11 cellular contexts compared by ENCODE assay signal in the genomic region with DNA sequence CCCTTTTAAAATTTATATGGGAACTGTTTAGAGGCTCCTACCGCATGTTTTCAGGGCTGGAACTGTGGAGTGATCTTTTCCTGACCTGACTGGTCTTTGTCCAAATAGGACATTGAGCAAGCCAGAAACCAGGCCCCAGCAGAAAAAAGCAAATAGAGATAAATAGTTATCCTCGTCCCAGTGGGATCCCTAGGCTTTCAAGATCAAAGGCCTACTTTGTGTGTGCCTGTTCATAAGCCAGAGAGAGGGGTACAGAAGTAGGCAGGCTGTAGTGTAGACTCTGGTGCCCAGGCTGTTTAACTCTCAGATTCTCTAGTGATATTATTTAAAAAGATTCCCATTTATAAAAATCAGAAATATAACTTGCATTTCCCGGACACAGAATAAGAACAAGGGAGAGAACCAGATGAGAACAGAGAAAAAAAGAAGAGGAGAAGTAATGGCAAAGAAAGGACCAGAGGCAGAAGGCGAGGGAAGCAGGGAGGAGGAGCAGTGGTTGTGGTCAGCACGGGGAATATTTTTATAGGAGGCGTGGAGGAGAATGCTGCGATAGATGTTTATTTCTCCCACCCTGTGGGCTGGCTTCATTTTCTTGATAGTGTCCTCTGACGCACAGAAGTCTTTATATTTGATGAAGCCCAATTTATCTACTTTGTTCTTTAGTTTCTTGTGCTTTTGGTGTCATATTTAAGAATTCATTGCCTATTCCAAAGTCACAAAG.
DNase-seq lines count a peak whose midpoint lies in the region; ATAC-seq and TF ChIP-seq lines count a peak whose summit lies in the region.
"Had no signal": no experiment of that assay in that cellular context is flagged by ENCODE, and none has a peak within 500 bp of the region (broad histone marks: within the 10 kb centered on the region; RNA-seq: fewer than 3 reads in every experiment).

No MANE protein-coding gene starts in this region.

- peak; percentile 82 to 84 for DNase-seq in Caco-2
- peak; percentile 91 for DNase-seq in amniotic epithelial cell (ENCODE audit: low read depth)
- DNase-seq in right atrium auricular region (ENCODE audit: low spot score) = no peak
- DNase-seq in sigmoid colon = peak; percentile 70
- no peak for DNase-seq in NCI-H446 (lab: John Stamatoyannopoulos, UW)
- no peak for DNase-seq in immature natural killer cell
- DNase-seq: SW 1271 had no signal

- H3K4me3 Mint-ChIP-seq in Caco-2 (ENCODE audit: unreplicated experiment) (peak overlapping the region; percentile 22), immature natural killer cell (no peak overlapping the region)

- no peak for TF ChIP-seq POLR2A in sigmoid colon (IDR thresholded peaks at IDR 0.05)

- H3K4me3 ChIP-seq in Caco-2 (ENCODE audit: low read depth, low read length) (no peak overlapping the region), right atrium auricular region (no peak overlapping the region), sigmoid colon (no peak overlapping the region)
- H3K4me3 ChIP-seq: cardiac muscle cell had no signal

- intact Hi-C loops in Caco-2 (cut with micrococcal nuclease; ENCODE audit: unreplicated experiment) = loop anchor here (1.0 to 5.0 kb wide), 4 partner anchors 9 to 85 kb away; no protein-coding TSS in a partner anchor
- intact Hi-C loops in sigmoid colon (cut with DNase I) = no loop called here

- 34 to 61% methylated on average over 8 of the region's 8 CpGs for WGBS in sigmoid colon, 2 donors

- peaks cover 10% of the 10 kb centered on the region for H3K9me3 Mint-ChIP-seq in Caco-2 (ENCODE audit: unreplicated experiment)
- no peaks in the 10 kb centered on the region for H3K9me3 Mint-ChIP-seq in immature natural killer cell

- no peak for TF ChIP-seq EP300 in sigmoid colon (IDR thresholded peaks at IDR 0.05)

- TSS peak; percentile 93 for BruUV-seq in Caco-2 (replicated peaks; lab: Mats Ljungman, UMichigan)

- CTCF ChIA-PET in Caco-2 (lab: Charles Lee) = no interaction called here

- H3K27me3 Mint-ChIP-seq in Caco-2 (ENCODE audit: insufficient read depth, unreplicated experiment) (no peaks in the 10 kb centered on the region), immature natural killer cell (ENCODE audit: low read depth in 3 of 3) (peaks cover 0 to 6% (median 0%) of the 10 kb centered on the region in 3 donors)

- peak overlapping the region; percentile 76 for H3K27ac Mint-ChIP-seq in Caco-2 (ENCODE audit: unreplicated experiment)
- H3K27ac Mint-ChIP-seq in immature natural killer cell = peak overlapping the region in 3 of 6 donors; percentile 13 to 73 (median 41)

- H3K9me3 ChIP-seq in Caco-2 = no peaks in the 10 kb centered on the region
- no peaks in the 10 kb centered on the region for H3K9me3 ChIP-seq in right atrium auricular region
- H3K9me3 ChIP-seq in sigmoid colon = no peaks in the 10 kb centered on the region

- H3K4me1 ChIP-seq in Caco-2 (peaks cover 25% of the 10 kb centered on the region), right atrium auricular region (peaks cover 0 to 39% of the 10 kb centered on the region in 2 donors), sigmoid colon (peaks cover 0 to 42% (median 30%) of the 10 kb centered on the region in 4 donors)

- H3K36me3 ChIP-seq in Caco-2 (ENCODE audit: control insufficient read depth, insufficient read depth, low read length) = no peaks in the 10 kb centered on the region
- no peaks in the 10 kb centered on the region for H3K36me3 ChIP-seq in right atrium auricular region
- no peaks in the 10 kb centered on the region for H3K36me3 ChIP-seq in sigmoid colon
- H3K36me3 ChIP-seq: cardiac muscle cell had no signal

- peaks cover 47% of the 10 kb centered on the region for H3K4me1 Mint-ChIP-seq in Caco-2 (ENCODE audit: low read depth, unreplicated experiment)
- H3K4me1 Mint-ChIP-seq in immature natural killer cell = peaks cover 22 to 34% of the 10 kb centered on the region in 2 donors

- no peaks in the 10 kb centered on the region for H3K27me3 ChIP-seq in Caco-2 (replicated peaks; ENCODE audit: control insufficient read depth, insufficient read depth, low read length)
- H3K27me3 ChIP-seq in right atrium auricular region = no peaks in the 10 kb centered on the region
- H3K27me3 ChIP-seq in sigmoid colon = no peaks in the 10 kb centered on the region
- H3K27me3 ChIP-seq: cardiac muscle cell had no signal

- no peak for ATAC-seq in GM19035 (IDR thresholded peaks at IDR 0.05; ENCODE audit: unreplicated experiment)
- no peak for ATAC-seq in GM18520 (IDR thresholded peaks at IDR 0.05; ENCODE audit: unreplicated experiment)

- POLR2A ChIA-PET in Caco-2 (lab: Charles Lee) = no interaction called here

- H3K27ac ChIP-seq in right atrium auricular region = peak overlapping the region; percentile 60 to 70
- H3K27ac ChIP-seq in sigmoid colon = peak overlapping the region; percentile 18 to 73 (median 46)
- H3K27ac ChIP-seq: cardiac muscle cell, parathyroid adenoma had no signal

- H3K36me3 Mint-ChIP-seq in Caco-2 (ENCODE audit: insufficient read depth, unreplicated experiment) (peaks cover 14% of the 10 kb centered on the region), immature natural killer cell (peaks cover 7 to 33% (median 17%) of the 10 kb centered on the region in 3 donors)

- TF ChIP-seq CTCF in Caco-2 (IDR thresholded peaks at IDR 0.05; ENCODE audit: insufficient read depth in 1 of 2, low read depth in 1 of 2, low read length in 1 of 2, severe bottlenecking in 1 of 2, unreplicated experiment in 1 of 2) (no peak), right atrium auricular region (IDR thresholded peaks at IDR 0.05) (no peak), sigmoid colon (IDR thresholded peaks at IDR 0.05) (no peak)

Comparison
In these comparisons a context has a peak if more than half of its experiments do, and no peak if none do; other contexts are left out.
1. DNase-seq: peak in Caco-2 (2 of 2), amniotic epithelial cell (single experiment) and sigmoid colon (single experiment); none in right atrium auricular region (single experiment), NCI-H446 (0 of 2) and immature natural killer cell (0 of 3).